8 cellular contexts compared by ENCODE assay signal in the genomic region with DNA sequence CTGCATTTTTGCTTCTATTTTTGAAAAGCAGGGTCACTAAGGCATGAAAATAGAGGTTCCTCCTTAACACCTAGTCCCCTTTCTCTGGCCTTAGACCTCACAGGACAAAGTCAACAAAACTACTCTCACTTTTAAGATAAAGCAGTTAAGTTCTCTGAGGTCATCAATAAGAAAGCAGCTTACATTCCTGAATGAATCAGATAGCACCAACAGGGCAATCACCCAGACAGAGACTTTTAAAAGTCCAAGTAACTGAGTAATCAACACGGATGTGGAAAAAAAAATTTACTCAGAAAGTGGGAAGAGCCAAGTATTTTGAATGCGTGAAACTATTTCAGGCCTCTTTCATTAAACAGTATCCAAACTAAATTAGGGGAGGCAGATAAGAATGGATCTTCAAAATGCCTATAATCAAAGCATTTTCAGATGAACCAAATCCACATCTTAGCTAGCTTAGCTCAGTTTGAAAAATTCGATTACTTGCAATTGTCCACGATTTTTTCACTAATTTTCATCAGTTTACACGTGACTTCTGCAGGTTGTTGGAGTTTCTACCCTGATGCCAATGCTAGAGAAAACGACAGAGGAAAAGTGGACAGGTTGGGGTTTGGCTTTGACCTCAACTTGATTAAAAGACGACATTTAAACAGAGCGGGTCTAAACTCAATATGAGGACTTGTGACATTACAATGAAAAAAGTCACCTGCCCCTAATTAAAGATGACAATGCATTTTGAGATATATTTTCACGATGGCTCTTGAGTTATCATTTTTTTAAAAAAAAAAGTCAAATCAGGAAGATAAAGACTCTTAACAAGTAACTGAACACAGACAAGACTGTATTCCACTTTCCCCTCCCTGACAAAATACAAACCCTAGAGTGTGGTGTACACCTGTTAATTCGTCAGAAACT. TPM values are rescaled to one million over a fixed set of nuclear protein-coding genes. Genes with fewer than 3 reads are reported as not detected.
DNase-seq lines count a peak whose midpoint lies in the region; ATAC-seq and TF ChIP-seq lines count a peak whose summit lies in the region.

No MANE protein-coding gene starts in this region.

- H3K27ac ChIP-seq in SK-N-SH (ENCODE audit: low read depth in 2 of 2, low read length in 1 of 2) (peak overlapping the region; percentile 3 to 48; a peak in 3 of 4 replicates), prostate gland (peak overlapping the region; percentile 45 to 58)
- no peak overlapping the region for H3K27ac ChIP-seq in effector memory CD4-positive, alpha-beta T cell (ENCODE audit: insufficient read depth, low read length, poor library complexity, severe bottlenecking)

- no peak for TF ChIP-seq POLR2A in prostate gland (IDR thresholded peaks at IDR 0.05)

- H3K36me3 ChIP-seq in SK-N-SH (replicated peaks in 1 of 2; ENCODE audit: control insufficient read depth in 1 of 2, insufficient read depth in 2 of 2, low read length in 1 of 2) (peaks cover 0 to 8% of the 10 kb centered on the region in 2 experiments), prostate gland (no peaks in the 10 kb centered on the region)
- no peaks in the 10 kb centered on the region for H3K36me3 ChIP-seq in effector memory CD4-positive, alpha-beta T cell (ENCODE audit: control insufficient read depth, insufficient read depth, low read length)

- intact Hi-C loops in prostate gland (cut with DNase I): no loop called here

- H3K27me3 ChIP-seq in SK-N-SH (ENCODE audit: insufficient read depth) (no peaks in the 10 kb centered on the region), prostate gland (replicated peaks; ENCODE audit: insufficient read depth) (no peaks in the 10 kb centered on the region)
- H3K27me3 ChIP-seq in effector memory CD4-positive, alpha-beta T cell (replicated peaks; ENCODE audit: control insufficient read depth, insufficient read depth, low read length, poor library complexity, severe bottlenecking): peaks cover 34% of the 10 kb centered on the region

- H3F3A ChIP-seq in SK-N-SH (replicated peaks; ENCODE audit: insufficient read depth): peaks cover 13% of the 10 kb centered on the region

- no peak for TF ChIP-seq EP300 in SK-N-SH (IDR thresholded peaks at IDR 0.05; ENCODE audit: borderline replicate concordance in 1 of 2, low read depth in 1 of 2, low read length in 1 of 2)

- in situ Hi-C loops in G401 (cut with HindIII; ENCODE audit: low sequenced_read_pairs): no loop called here

- CTCF ChIA-PET in SK-N-SH (lab: Yijun Ruan, JAX): interaction anchor here (1.2 to 2.9 kb wide), 6 partner anchors 8 to 155 kb away, joined by 3 to 17 read pairs (median 6); partner anchors contain the start of gene PRPF18

- ATAC-seq in GM19452 (IDR thresholded peaks at IDR 0.05; ENCODE audit: unreplicated experiment): no peak
- no peak for ATAC-seq in HG02642 (IDR thresholded peaks at IDR 0.05; ENCODE audit: poor library complexity, unreplicated experiment)

- no peaks in the 10 kb centered on the region for H3K9me2 ChIP-seq in SK-N-SH

- H3K79me2 ChIP-seq in SK-N-SH (ENCODE audit: insufficient read depth): peaks cover 35% of the 10 kb centered on the region; the same call in 1 of the 2 replicates

- DNase-seq in G401 (ENCODE audit: low spot score) (peak; percentile 51), SK-N-SH (no peak), foreskin melanocyte (peak; percentile 17), prostate gland (ENCODE audit: low spot score) (no peak), occipital lobe (lab: John Stamatoyannopoulos, UW) (no peak)
- DNase-seq in effector memory CD4-positive, alpha-beta T cell: no peak

- POLR2A ChIA-PET in SK-N-SH (lab: Yijun Ruan, JAX): no interaction called here

- H3K4me1 ChIP-seq in SK-N-SH (ENCODE audit: control insufficient read depth in 1 of 2, insufficient read depth in 2 of 2, low read depth in 1 of 2, low read length in 1 of 2) (peaks cover 6 to 15% of the 10 kb centered on the region in 2 experiments; a peak in 3 of 4 replicates), prostate gland (replicated peaks) (no peaks in the 10 kb centered on the region)
- no peaks in the 10 kb centered on the region for H3K4me1 ChIP-seq in effector memory CD4-positive, alpha-beta T cell (ENCODE audit: control insufficient read depth, insufficient read depth, low read length, poor library complexity, severe bottlenecking)

- H2AFZ ChIP-seq in SK-N-SH (ENCODE audit: low read depth): no peak overlapping the region

- 52% methylated on average over 10 of the region's 10 CpGs for WGBS in SK-N-SH (ENCODE audit: low lambda C conversion rate)
- WGBS in prostate gland: 39% methylated on average over 10 of the region's 10 CpGs

- H3K4me2 ChIP-seq in SK-N-SH: peak overlapping the region; percentile 77

- H3K4me3 ChIP-seq in SK-N-SH (ENCODE audit: low read depth in 2 of 2, low read length in 1 of 2) (peak overlapping the region; percentile 63 to 82), prostate gland (peak overlapping the region; percentile 49 to 53)
- H3K4me3 ChIP-seq in effector memory CD4-positive, alpha-beta T cell (ENCODE audit: insufficient read depth, low read depth, low read length, poor library complexity, severe bottlenecking): no peak overlapping the region

- H3K9me3 ChIP-seq in SK-N-SH (no peaks in the 10 kb centered on the region), prostate gland (no peaks in the 10 kb centered on the region)
- H3K9me3 ChIP-seq in effector memory CD4-positive, alpha-beta T cell (ENCODE audit: control insufficient read depth, low read length): no peaks in the 10 kb centered on the region

- no peaks in the 10 kb centered on the region for H4K20me1 ChIP-seq in SK-N-SH (ENCODE audit: insufficient read depth)

- no peak for TF ChIP-seq RAD21 in SK-N-SH (IDR thresholded peaks at IDR 0.05; ENCODE audit: low read length)

- H3K9ac ChIP-seq in SK-N-SH: peak overlapping the region; percentile 62; the same call in 1 of the 2 replicates

- TF ChIP-seq CTCF in SK-N-SH (IDR thresholded peaks at IDR 0.05) (no peak), prostate gland (IDR thresholded peaks at IDR 0.05) (no peak)

TF ChIP-seq in SK-N-SH, 30 proteins besides CTCF, POLR2A, EP300 and RAD21:
- 0 out of 2 replicates have a peak, but pooled peaks have one; percentile 35 for TF ChIP-seq RXRA (IDR thresholded peaks at IDR 0.05; ENCODE audit: borderline replicate concordance, low read depth)
- TF ChIP-seq, protein P1, sequence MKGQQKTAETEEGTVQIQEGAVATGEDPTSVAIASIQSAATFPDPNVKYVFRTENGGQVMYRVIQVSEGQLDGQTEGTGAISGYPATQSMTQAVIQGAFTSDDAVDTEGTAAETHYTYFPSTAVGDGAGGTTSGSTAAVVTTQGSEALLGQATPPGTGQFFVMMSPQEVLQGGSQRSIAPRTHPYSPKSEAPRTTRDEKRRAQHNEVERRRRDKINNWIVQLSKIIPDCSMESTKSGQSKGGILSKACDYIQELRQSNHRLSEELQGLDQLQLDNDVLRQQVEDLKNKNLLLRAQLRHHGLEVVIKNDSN (IDR thresholded peaks at IDR 0.05; ENCODE audit: borderline replicate concordance, low read depth): no peak
- TF ChIP-seq, protein P2, sequence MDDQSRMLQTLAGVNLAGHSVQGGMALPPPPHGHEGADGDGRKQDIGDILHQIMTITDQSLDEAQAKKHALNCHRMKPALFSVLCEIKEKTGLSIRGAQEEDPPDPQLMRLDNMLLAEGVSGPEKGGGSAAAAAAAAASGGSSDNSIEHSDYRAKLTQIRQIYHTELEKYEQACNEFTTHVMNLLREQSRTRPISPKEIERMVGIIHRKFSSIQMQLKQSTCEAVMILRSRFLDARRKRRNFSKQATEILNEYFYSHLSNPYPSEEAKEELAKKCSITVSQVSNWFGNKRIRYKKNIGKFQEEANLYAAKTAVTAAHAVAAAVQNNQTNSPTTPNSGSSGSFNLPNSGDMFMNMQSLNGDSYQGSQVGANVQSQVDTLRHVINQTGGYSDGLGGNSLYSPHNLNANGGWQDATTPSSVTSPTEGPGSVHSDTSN (IDR thresholded peaks at IDR 0.05): peak; percentile 26; the same call in 1 of the 2 replicates
- TF ChIP-seq, protein P3, sequence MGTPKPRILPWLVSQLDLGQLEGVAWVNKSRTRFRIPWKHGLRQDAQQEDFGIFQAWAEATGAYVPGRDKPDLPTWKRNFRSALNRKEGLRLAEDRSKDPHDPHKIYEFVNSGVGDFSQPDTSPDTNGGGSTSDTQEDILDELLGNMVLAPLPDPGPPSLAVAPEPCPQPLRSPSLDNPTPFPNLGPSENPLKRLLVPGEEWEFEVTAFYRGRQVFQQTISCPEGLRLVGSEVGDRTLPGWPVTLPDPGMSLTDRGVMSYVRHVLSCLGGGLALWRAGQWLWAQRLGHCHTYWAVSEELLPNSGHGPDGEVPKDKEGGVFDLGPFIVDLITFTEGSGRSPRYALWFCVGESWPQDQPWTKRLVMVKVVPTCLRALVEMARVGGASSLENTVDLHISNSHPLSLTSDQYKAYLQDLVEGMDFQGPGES (IDR thresholded peaks at IDR 0.05; ENCODE audit: low read depth, low read length): no peak
- TF ChIP-seq TEAD4 (IDR thresholded peaks at IDR 0.05; ENCODE audit: borderline replicate concordance, insufficient read depth): 0 out of 2 replicates have a peak, but pooled peaks have one; percentile 21
- no peak for TF ChIP-seq YY1 (IDR thresholded peaks at IDR 0.05; ENCODE audit: low read depth)
- TF ChIP-seq JUND (IDR thresholded peaks at IDR 0.05): peak; percentile 70
- TF ChIP-seq MEF2A (IDR thresholded peaks at IDR 0.05; ENCODE audit: borderline replicate concordance, low read depth): no peak
- peak; percentile 52; the same call in 1 of the 2 replicates for TF ChIP-seq TCF12 (IDR thresholded peaks at IDR 0.05)
- no peak for TF ChIP-seq MXI1 (IDR thresholded peaks at IDR 0.05; ENCODE audit: low read depth, low read length)
- TF ChIP-seq GABPA (IDR thresholded peaks at IDR 0.05; ENCODE audit: low read depth): no peak
- TF ChIP-seq ELF1 (IDR thresholded peaks at IDR 0.05): no peak
- TF ChIP-seq EZH2phosphoT487 (IDR thresholded peaks at IDR 0.05; ENCODE audit: borderline replicate concordance, low read depth): no peak
- TF ChIP-seq FOSL2 (IDR thresholded peaks at IDR 0.05; ENCODE audit: borderline replicate concordance, low read depth): peak; percentile 76; the same call in 1 of the 2 replicates
- no peak for TF ChIP-seq RFX5 (IDR thresholded peaks at IDR 0.05; ENCODE audit: low read length)

RNA-seq across cellular contexts. Expression of gene BEND7, which starts 1.6 kb away (rescaled TPM):
- 0.95 and 1.8 TPM in 2 replicates for total RNA-seq in G401 (2014; rRNA removed; shearing (Covaris generic))
- 9.2 and 9.9 TPM in 2 replicates for polyA plus RNA-seq in SK-N-SH (2012; rRNA removed)
- polyA plus RNA-seq in SK-N-SH (2012; cell fraction: cytosol; rRNA removed): 12.7 and 12.9 TPM in 2 replicates
- polyA plus RNA-seq in SK-N-SH (2012; cell fraction: nucleus; rRNA removed): 18.6 and 21.9 TPM in 2 replicates
- total RNA-seq in prostate gland: 10 to 100 TPM; 10.1 to 44.5 TPM
- total RNA-seq in occipital lobe: 4.8 TPM

RNA-seq across cellular contexts. Expression of gene PRPF18, which starts 59.6 kb away (rescaled TPM):
- 21.4 and 32.5 TPM in 2 replicates for total RNA-seq in G401 (2014; rRNA removed; shearing (Covaris generic))
- polyA plus RNA-seq in SK-N-SH (2012; rRNA removed): 12.1 and 13.8 TPM in 2 replicates
- polyA plus RNA-seq in SK-N-SH (2012; cell fraction: cytosol; rRNA removed): 20.0 and 32.2 TPM in 2 replicates
- polyA plus RNA-seq in SK-N-SH (2012; cell fraction: nucleus; rRNA removed): 4.4 and 6.7 TPM in 2 replicates
- total RNA-seq in prostate gland: 10 to 100 TPM; 23.1 to 31.1 TPM
- total RNA-seq in occipital lobe: 39.8 TPM

Comparison
In these comparisons a context has a peak if more than half of its experiments do, and no peak if none do; other contexts are left out.
1. DNase-seq: peak in G401 (single experiment) and foreskin melanocyte (single experiment); none in SK-N-SH (single experiment), prostate gland (single experiment), effector memory CD4-positive, alpha-beta T cell (0 of 3) and occipital lobe (single experiment).